Comparison of ENCODE assay signal across 38 cellular contexts in the genomic region with DNA sequence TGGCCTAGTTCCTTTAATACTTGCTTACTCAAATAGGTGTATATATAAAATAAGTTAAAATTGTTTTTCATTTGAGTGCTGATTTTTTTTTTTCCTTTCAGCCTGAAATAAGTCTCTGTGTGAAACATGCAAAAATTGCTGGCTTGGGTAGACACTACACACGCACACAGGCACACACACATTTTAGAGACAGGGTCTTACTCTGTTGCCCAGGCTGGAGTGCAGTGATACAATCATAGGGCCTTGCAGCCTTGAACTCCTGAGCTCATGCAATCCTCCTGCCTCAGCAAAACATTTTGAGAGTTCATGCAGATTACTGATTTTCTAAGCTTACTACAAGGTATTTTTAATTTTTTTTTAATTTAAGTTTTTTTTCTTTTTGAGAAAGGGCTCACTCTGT. TPM values are rescaled to one million over a fixed set of nuclear protein-coding genes. Genes with fewer than 3 reads are reported as not detected.
"Had no signal": no experiment of that assay in that cellular context is flagged by ENCODE, and none has a peak within 500 bp of the region (broad histone marks: within the 10 kb centered on the region; RNA-seq: fewer than 3 reads in every experiment).

No MANE protein-coding gene starts in this region.

- H3K9ac ChIP-seq: KMS-11 had no signal

- H3K9me3 ChIP-seq: MG63 had no signal

- H3K4me3 ChIP-seq: MG63 had no signal

- H3K4me2 ChIP-seq: KMS-11 had no signal

- H3K27me3 ChIP-seq: MG63 had no signal

- DNase-seq: Karpas-422, Kasumi-1, KG1, MG63, MM.1S, MV-4-11, NCI-H1048, NCI-H1092, NCI-H1092 treated with DMSO at 0.1 percent for 48 hours, NCI-H1105, NCI-H1105 treated with DMSO at 0.1 percent for 48 hours, NCI-H1417, NCI-H1417 treated with DMSO at 0.1 percent for 48 hours, NCI-H1436, NCI-H1436 treated with DMSO at 0.1 percent for 48 hours, NCI-H146, NCI-H1694, NCI-H1694 treated with DMSO at 0.1 percent for 48 hours, NCI-H187, NCI-H187 treated with DMSO at 0.1 percent for 48 hours, NCI-H1930, NCI-H2029, NCI-H2029 treated with DMSO at 0.1 percent for 48 hours, NCI-H2081, NCI-H2081 treated with DMSO at 0.1 percent for 48 hours, NCI-H2107, NCI-H2171, NCI-H2171 treated with DMSO at 0.1 percent for 48 hours, NCI-H2227 treated with DMSO at 0.1 percent for 48 hours, NCI-H226, NCI-H345, NCI-H446, NCI-H446 treated with DMSO at 0.1 percent for 48 hours had no signal

- H3K27ac ChIP-seq: KMS-11 had no signal

- H3K36me3 ChIP-seq: MG63 had no signal

RNA-seq across cellular contexts. Expression of gene ADIPOQ, which starts 23.6 kb away (rescaled TPM):
- total RNA-seq: LHCN-M2, M059J, MCF 10A, NCI-H460 had no signal
